22 cellular contexts compared by ENCODE assay signal in the genomic region with DNA sequence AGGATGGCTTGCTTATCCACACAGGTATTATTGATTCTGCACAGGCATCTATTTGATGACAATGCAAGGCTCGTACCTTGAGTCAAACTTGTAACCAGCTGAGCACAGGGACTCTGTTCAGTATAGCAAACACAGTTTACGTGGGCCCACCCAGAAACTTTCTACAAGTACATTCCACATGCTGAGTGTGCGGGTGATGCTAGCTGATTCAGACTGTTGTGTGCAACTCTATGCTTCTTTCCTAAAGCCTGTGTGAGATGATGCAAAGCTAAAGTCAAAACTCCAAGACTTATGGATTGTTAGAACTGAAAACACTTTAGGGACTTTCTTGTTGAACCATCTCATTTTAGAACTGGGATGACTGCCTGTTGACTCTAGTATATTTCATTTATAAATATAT.
"Had no signal": no experiment of that assay in that cellular context is flagged by ENCODE, and none has a peak within 500 bp of the region (broad histone marks: within the 10 kb centered on the region; RNA-seq: fewer than 3 reads in every experiment).

No MANE protein-coding gene starts in this region.

- H3K9ac ChIP-seq: SK-N-SH had no signal

- H3K27ac ChIP-seq: breast epithelium, thyroid gland, uterus had no signal

- H3K4me3 Mint-ChIP-seq: activated CD8-positive, alpha-beta T cell treated with anti-CD3 and anti-CD28 coated beads for 36 hours; activated naive CD4-positive, alpha-beta T cell treated with anti-CD3 and anti-CD28 coated beads, Interleukin-2, amount 10 ng/mL, durations not matched to agents 7 days and 5 days; activated naive CD8-positive, alpha-beta T cell treated with anti-CD3 and anti-CD28 coated beads, Interleukin-2, amount 50 U/mL, for 24 hours; dendritic cell treated with granulocyte-macrophage colony-stimulating factor and Interleukin-4, amounts not matched to agents 40 ng/mL and 50 ng/mL, for 4 days had no signal

- H3K9me3 Mint-ChIP-seq: activated CD8-positive, alpha-beta T cell treated with anti-CD3 and anti-CD28 coated beads for 36 hours; activated naive CD4-positive, alpha-beta T cell treated with anti-CD3 and anti-CD28 coated beads, Interleukin-2, amount 10 ng/mL, durations not matched to agents 7 days and 5 days; activated naive CD8-positive, alpha-beta T cell treated with anti-CD3 and anti-CD28 coated beads, Interleukin-2, amount 50 U/mL, for 24 hours; dendritic cell treated with granulocyte-macrophage colony-stimulating factor and Interleukin-4, amounts not matched to agents 40 ng/mL and 50 ng/mL, for 4 days had no signal

- H3K4me1 Mint-ChIP-seq: activated naive CD8-positive, alpha-beta T cell treated with anti-CD3 and anti-CD28 coated beads, Interleukin-2, amount 50 U/mL, for 24 hours had no signal

- H3K36me3 ChIP-seq: ascending aorta, breast epithelium, thyroid gland, uterus had no signal

- H3K4me1 ChIP-seq: breast epithelium, thyroid gland, uterus had no signal

- DNase-seq: activated CD4-positive, alpha-beta T cell treated with anti-CD3 and anti-CD28 coated beads for 48 hours; activated CD4-positive, CD25-positive, alpha-beta regulatory T cell; activated CD8-positive, alpha-beta T cell treated with anti-CD3 and anti-CD28 coated beads for 36 hours; activated naive CD4-positive, alpha-beta T cell treated with anti-CD3 and anti-CD28 coated beads, Interleukin-2, amount 10 ng/mL, durations not matched to agents 7 days and 5 days; activated naive CD8-positive, alpha-beta T cell treated with anti-CD3 and anti-CD28 coated beads, Interleukin-2, amount 50 U/mL, for 24 hours; activated T-cell treated with anti-CD3 and anti-CD28 coated beads, Interleukin-2, amount 50 U/mL, for 1 hour; effector memory CD4-positive, alpha-beta T cell; occipital lobe; retina; SK-N-SH; stimulated activated CD4-positive, alpha-beta T cell treated with anti-CD3 and anti-CD28 coated beads, Interleukin-12 subunit alpha, Interleukin-12 subunit beta, amount 100 ng/mL, for 4 hours; stimulated activated CD4-positive, alpha-beta T cell treated with anti-CD3 and anti-CD28 coated beads, Interleukin-1b, Interleukin-23, amount 100 ng/mL, for 48 hours; stimulated activated CD8-positive, alpha-beta memory T cell treated with anti-CD3 and anti-CD28 coated beads, Interleukin-4, amount 100 ng/mL, for 48 hours; stimulated activated naive CD4-positive, alpha-beta T cell treated with Interleukin-2 at 50 U/mL for 16 hours; thyroid gland; uterus had no signal

- FAIRE-seq: endothelial cell of umbilical vein, islet of Langerhans had no signal

- H3K27me3 ChIP-seq: ascending aorta, breast epithelium, thyroid gland, uterus had no signal

- H3K27me3 Mint-ChIP-seq: activated naive CD4-positive, alpha-beta T cell treated with anti-CD3 and anti-CD28 coated beads, Interleukin-2, amount 10 ng/mL, durations not matched to agents 7 days and 5 days; activated naive CD8-positive, alpha-beta T cell treated with anti-CD3 and anti-CD28 coated beads, Interleukin-2, amount 50 U/mL, for 24 hours had no signal

- H3K27ac Mint-ChIP-seq: activated CD8-positive, alpha-beta T cell treated with anti-CD3 and anti-CD28 coated beads for 36 hours; activated naive CD4-positive, alpha-beta T cell treated with anti-CD3 and anti-CD28 coated beads, Interleukin-2, amount 10 ng/mL, durations not matched to agents 7 days and 5 days; activated naive CD8-positive, alpha-beta T cell treated with anti-CD3 and anti-CD28 coated beads, Interleukin-2, amount 50 U/mL, for 24 hours; dendritic cell treated with granulocyte-macrophage colony-stimulating factor and Interleukin-4, amounts not matched to agents 40 ng/mL and 50 ng/mL, for 4 days had no signal

- H3K36me3 Mint-ChIP-seq: activated naive CD4-positive, alpha-beta T cell treated with anti-CD3 and anti-CD28 coated beads, Interleukin-2, amount 10 ng/mL, durations not matched to agents 7 days and 5 days had no signal

- H3K9me3 ChIP-seq: ascending aorta, breast epithelium, SK-N-SH, thyroid gland, uterus had no signal

- H3K4me3 ChIP-seq: ascending aorta, breast epithelium, lung, thyroid gland, uterus had no signal

- H3K4me2 ChIP-seq: SK-N-SH had no signal
